Comparison of ENCODE assay signal across 5 cellular contexts in the genomic region with DNA sequence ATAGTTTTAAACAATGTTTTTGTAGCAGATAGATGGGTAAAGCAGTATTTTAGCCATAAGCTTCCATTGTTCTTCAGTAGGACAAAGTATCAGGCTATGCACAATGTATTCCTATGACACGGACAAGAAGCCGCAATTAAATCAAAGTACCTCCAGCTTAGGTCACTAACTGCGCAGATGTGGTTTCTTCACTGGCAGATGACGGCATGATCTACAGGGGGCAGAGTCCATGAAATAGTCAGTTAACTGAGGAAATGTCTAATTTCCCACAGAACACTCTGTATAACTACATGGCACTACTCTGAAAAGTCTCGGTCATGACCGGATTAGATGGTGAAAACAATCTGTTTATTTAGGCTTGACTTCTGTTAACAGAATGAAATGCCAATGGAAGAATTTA.
"Had no signal": no experiment of that assay in that cellular context is flagged by ENCODE, and none has a peak within 500 bp of the region (broad histone marks: within the 10 kb centered on the region; RNA-seq: fewer than 3 reads in every experiment).

No MANE protein-coding gene starts in this region.

- DNase-seq: IMR-90, KBM-7 had no signal

- FAIRE-seq: HepG2, HTR-8/SVneo, K562 had no signal

- H3K4me3 ChIP-seq: K562 had no signal
